In the genomic region with DNA sequence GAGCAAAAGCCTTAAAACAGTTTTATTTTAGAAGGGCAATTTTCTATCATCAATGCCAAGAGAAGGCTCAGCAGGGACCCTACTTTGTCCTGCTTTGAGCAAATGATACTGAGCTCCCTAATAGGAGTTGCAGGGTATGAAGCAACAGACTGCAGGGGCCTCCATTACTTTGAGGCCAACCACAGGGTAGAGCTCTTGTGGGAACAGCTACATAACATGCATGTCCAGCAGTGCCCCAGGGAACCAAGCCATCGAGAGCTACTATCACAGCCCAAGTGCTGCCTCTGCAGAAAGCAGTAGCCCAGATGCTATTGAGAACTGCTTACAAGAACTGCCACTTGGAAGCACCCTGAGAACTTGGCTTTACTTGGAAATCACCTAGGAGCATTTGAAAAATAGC, we compare ENCODE assay signal across 13 cellular contexts.
DNase-seq lines count a peak whose midpoint lies in the region; ATAC-seq, FAIRE-seq and TF ChIP-seq lines count a peak whose summit lies in the region.
"Had no signal": no experiment of that assay in that cellular context is flagged by ENCODE, and none has a peak within 500 bp of the region (broad histone marks: within the 10 kb centered on the region; RNA-seq: fewer than 3 reads in every experiment).

No MANE protein-coding gene starts in this region.

- H3K9me3 Mint-ChIP-seq in activated CD4-positive, alpha-beta memory T cell treated with anti-CD3 and anti-CD28 coated beads for 36 hours = no peaks in the 10 kb centered on the region
- H3K9me3 Mint-ChIP-seq in activated CD4-positive, alpha-beta memory T cell treated with anti-CD3 and anti-CD28 coated beads, Interleukin-2, amount 10 ng/mL, durations not matched to agents 7 days and 5 days = no peaks in the 10 kb centered on the region

- FAIRE-seq in urothelium cell line (lab: Jason Lieb, UNC) = no peak
- FAIRE-seq: A549 had no signal

- H3K27me3 ChIP-seq in tibial nerve = no peaks in the 10 kb centered on the region
- no peaks in the 10 kb centered on the region for H3K27me3 ChIP-seq in lower lobe of right lung (ENCODE audit: low read depth)

- H3K36me3 ChIP-seq in tibial nerve (peaks cover 0 to 8% (median 0%) of the 10 kb centered on the region in 3 donors), lower lobe of right lung (no peaks in the 10 kb centered on the region)

- H3K4me1 Mint-ChIP-seq in activated CD4-positive, alpha-beta memory T cell treated with anti-CD3 and anti-CD28 coated beads for 36 hours (ENCODE audit: low read depth) = no peaks in the 10 kb centered on the region
- no peaks in the 10 kb centered on the region for H3K4me1 Mint-ChIP-seq in activated CD4-positive, alpha-beta memory T cell treated with anti-CD3 and anti-CD28 coated beads, Interleukin-2, amount 10 ng/mL, durations not matched to agents 7 days and 5 days

- no peak for TF ChIP-seq CTCF in tibial nerve (IDR thresholded peaks at IDR 0.05)
- no peak for TF ChIP-seq CTCF in lower lobe of right lung (IDR thresholded peaks at IDR 0.05)

- no peak overlapping the region for H3K4me3 ChIP-seq in tibial nerve
- no peak overlapping the region for H3K4me3 ChIP-seq in lower lobe of right lung
- H3K4me3 ChIP-seq: A549 had no signal

- peaks cover 0 to 46% (median 7%) of the 10 kb centered on the region in 4 donors for H3K4me1 ChIP-seq in tibial nerve
- no peaks in the 10 kb centered on the region for H3K4me1 ChIP-seq in lower lobe of right lung
- H3K4me1 ChIP-seq: A549 had no signal

- DNase-seq in activated CD4-positive, alpha-beta memory T cell treated with anti-CD3 and anti-CD28 coated beads for 36 hours = peak; percentile 8
- DNase-seq in activated CD4-positive, alpha-beta memory T cell treated with anti-CD3 and anti-CD28 coated beads, Interleukin-2, amount 10 ng/mL, durations not matched to agents 7 days and 5 days = no peak
- peak; percentile 4 for DNase-seq in dermis blood vessel endothelial cell
- peak; percentile 41 for DNase-seq in iris pigment epithelial cell (ENCODE audit: low read depth)
- DNase-seq in urothelium cell line (ENCODE audit: low spot score) = peak; percentile 4
- DNase-seq in GDM1 (lab: John Stamatoyannopoulos, UW) = no peak
- no peak for DNase-seq in tibial nerve (ENCODE audit: low spot score in 2 of 2)
- no peak for DNase-seq in lower lobe of right lung
- DNase-seq: activated CD8-positive, alpha-beta T cell treated with anti-CD3 and anti-CD28 coated beads, Interleukin-2, amount 10 ng/mL, durations not matched to agents 7 days and 5 days; activated naive CD4-positive, alpha-beta T cell treated with Interleukin-2 at 50 U/mL for 16 hours; kidney glomerular epithelial cell; NCI-H2107 had no signal

- intact Hi-C loops in activated CD4-positive, alpha-beta memory T cell treated with anti-CD3 and anti-CD28 coated beads for 36 hours (cut with micrococcal nuclease) = no loop called here
- intact Hi-C loops in lower lobe of right lung (cut with DNase I) = no loop called here

- H3K36me3 Mint-ChIP-seq in activated CD4-positive, alpha-beta memory T cell treated with anti-CD3 and anti-CD28 coated beads for 36 hours = no peaks in the 10 kb centered on the region
- H3K36me3 Mint-ChIP-seq in activated CD4-positive, alpha-beta memory T cell treated with anti-CD3 and anti-CD28 coated beads, Interleukin-2, amount 10 ng/mL, durations not matched to agents 7 days and 5 days (ENCODE audit: low read depth) = no peaks in the 10 kb centered on the region

- WGBS in tibial nerve, 2 donors = 25 to 56% methylated on average over 1 of the region's 1 CpG

- no peak for ATAC-seq in lower lobe of right lung
- ATAC-seq: A549; activated CD8-positive, alpha-beta T cell treated with anti-CD3 and anti-CD28 coated beads, Interleukin-2, amount 10 ng/mL, durations not matched to agents 7 days and 5 days had no signal

- TF ChIP-seq EP300 in tibial nerve (IDR thresholded peaks at IDR 0.05) = no peak

- H3K27ac Mint-ChIP-seq in activated CD4-positive, alpha-beta memory T cell treated with anti-CD3 and anti-CD28 coated beads for 36 hours = no peak overlapping the region
- no peak overlapping the region for H3K27ac Mint-ChIP-seq in activated CD4-positive, alpha-beta memory T cell treated with anti-CD3 and anti-CD28 coated beads, Interleukin-2, amount 10 ng/mL, durations not matched to agents 7 days and 5 days
- H3K27ac Mint-ChIP-seq: activated CD8-positive, alpha-beta T cell treated with anti-CD3 and anti-CD28 coated beads, Interleukin-2, amount 10 ng/mL, durations not matched to agents 7 days and 5 days had no signal

- CTCF ChIA-PET in activated CD4-positive, alpha-beta memory T cell treated with anti-CD3 and anti-CD28 coated beads for 36 hours (lab: Charles Lee) = interaction anchor here (1.7 kb wide), 1 partner anchor 266 kb away, joined by 5 read pairs; no protein-coding TSS in a partner anchor
- CTCF ChIA-PET in activated CD4-positive, alpha-beta memory T cell treated with anti-CD3 and anti-CD28 coated beads, Interleukin-2, amount 10 ng/mL, durations not matched to agents 7 days and 5 days (lab: Charles Lee) = no interaction called here

- H3K27ac ChIP-seq in tibial nerve (peak overlapping the region in 2 of 4 donors; percentile 56 to 77), lower lobe of right lung (no peak overlapping the region)
- H3K27ac ChIP-seq: A549 had no signal

- H3K27me3 Mint-ChIP-seq in activated CD4-positive, alpha-beta memory T cell treated with anti-CD3 and anti-CD28 coated beads for 36 hours = no peaks in the 10 kb centered on the region
- H3K27me3 Mint-ChIP-seq in activated CD4-positive, alpha-beta memory T cell treated with anti-CD3 and anti-CD28 coated beads, Interleukin-2, amount 10 ng/mL, durations not matched to agents 7 days and 5 days = peaks cover 2% of the 10 kb centered on the region

- H3K4me3 Mint-ChIP-seq in activated CD4-positive, alpha-beta memory T cell treated with anti-CD3 and anti-CD28 coated beads for 36 hours = no peak overlapping the region
- no peak overlapping the region for H3K4me3 Mint-ChIP-seq in activated CD4-positive, alpha-beta memory T cell treated with anti-CD3 and anti-CD28 coated beads, Interleukin-2, amount 10 ng/mL, durations not matched to agents 7 days and 5 days
- H3K4me3 Mint-ChIP-seq: activated CD8-positive, alpha-beta T cell treated with anti-CD3 and anti-CD28 coated beads, Interleukin-2, amount 10 ng/mL, durations not matched to agents 7 days and 5 days had no signal

- no peak for TF ChIP-seq POLR2A in tibial nerve (IDR thresholded peaks at IDR 0.05)

- H3K9me3 ChIP-seq in tibial nerve (no peaks in the 10 kb centered on the region), lower lobe of right lung (no peaks in the 10 kb centered on the region)
- H3K9me3 ChIP-seq: A549 had no signal

- POLR2A ChIA-PET in activated CD4-positive, alpha-beta memory T cell treated with anti-CD3 and anti-CD28 coated beads for 36 hours (lab: Charles Lee) = no interaction called here
- POLR2A ChIA-PET in activated CD4-positive, alpha-beta memory T cell treated with anti-CD3 and anti-CD28 coated beads, Interleukin-2, amount 10 ng/mL, durations not matched to agents 7 days and 5 days (lab: Charles Lee) = no interaction called here

Comparison
In these comparisons a context has a peak if more than half of its experiments do, and no peak if none do; other contexts are left out.
1. DNase-seq: peak in activated CD4-positive, alpha-beta memory T cell treated with anti-CD3 and anti-CD28 coated beads for 36 hours (single experiment), dermis blood vessel endothelial cell (single experiment), iris pigment epithelial cell (single experiment) and urothelium cell line (single experiment); none in activated CD4-positive, alpha-beta memory T cell treated with anti-CD3 and anti-CD28 coated beads, Interleukin-2, amount 10 ng/mL, durations not matched to agents 7 days and 5 days (single experiment), GDM1 (single experiment), tibial nerve (0 of 2) and lower lobe of right lung (single experiment).